ENCODE assay signal across 24 cellular contexts in the genomic region with DNA sequence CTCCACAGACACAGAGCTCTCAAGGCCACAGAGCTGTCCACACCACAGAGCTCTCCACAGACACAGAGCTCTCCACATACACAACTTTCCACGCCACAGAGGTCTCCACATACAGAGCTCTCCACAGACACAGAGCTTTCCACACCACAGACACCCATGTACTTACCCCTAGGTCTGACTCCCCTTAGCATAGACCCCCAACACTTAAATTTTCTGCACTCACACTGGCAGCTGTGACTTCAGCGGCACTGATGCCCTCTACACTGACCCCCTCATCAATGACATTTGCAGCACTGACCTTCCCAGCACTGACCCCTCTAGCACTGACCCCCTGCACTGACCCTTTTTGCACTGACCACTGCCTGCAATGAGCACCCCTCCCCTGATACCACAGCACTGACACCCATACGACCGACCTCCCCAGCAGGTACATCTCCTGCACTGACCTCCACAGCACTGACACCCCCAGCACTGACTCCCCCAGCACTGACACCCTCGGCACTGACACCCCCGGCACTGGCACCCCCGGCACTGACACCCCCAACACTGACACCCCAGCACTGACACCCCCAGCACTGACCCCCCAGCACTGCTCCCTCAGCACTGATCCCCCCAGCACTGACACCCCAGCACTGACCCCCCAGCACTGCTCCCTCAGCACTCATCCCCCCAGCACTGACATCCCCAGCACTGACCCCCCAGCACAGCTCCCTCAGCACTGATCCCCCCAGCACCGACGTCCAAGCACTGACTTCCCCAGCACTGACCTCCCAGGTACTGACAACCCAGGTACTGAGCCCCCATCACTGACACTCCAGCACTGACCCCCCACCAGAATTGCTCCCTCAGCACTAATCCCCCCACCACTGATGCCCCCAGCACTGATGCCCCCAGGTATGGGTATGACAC. TPM values are rescaled to one million over a fixed set of nuclear protein-coding genes. Genes with fewer than 3 reads are reported as not detected.
DNase-seq lines count a peak whose midpoint lies in the region; ATAC-seq and TF ChIP-seq lines count a peak whose summit lies in the region.
"Had no signal": no experiment of that assay in that cellular context is flagged by ENCODE, and none has a peak within 500 bp of the region (broad histone marks: within the 10 kb centered on the region; RNA-seq: fewer than 3 reads in every experiment).

No MANE protein-coding gene starts in this region.

- peak overlapping the region; percentile 55 for H2AK5ac ChIP-seq in mesenchymal stem cell (ENCODE audit: low read length, severe bottlenecking)

- TF ChIP-seq CTCF in testis (IDR thresholded peaks at IDR 0.05): no peak
- no peak for TF ChIP-seq CTCF in RWPE1 (conservative IDR thresholded peaks at IDR 0.05; ENCODE audit: low read depth)

- peak; percentile 42 for DNase-seq in activated CD8-positive, alpha-beta memory T cell treated with anti-CD3 and anti-CD28 coated beads for 24 hours
- DNase-seq in activated CD8-positive, alpha-beta memory T cell treated with anti-CD3 and anti-CD28 coated beads, Interleukin-2, amount 50 U/mL, for 4 hours: no peak
- peak; percentile 23 for DNase-seq in activated CD8-positive, alpha-beta memory T cell treated with anti-CD3 and anti-CD28 coated beads, Interleukin-2, amount 10 ng/mL, durations not matched to agents 7 days and 5 days
- DNase-seq in mesenchymal stem cell (no peak), testis (peak; percentile 10), RWPE1 (ENCODE audit: low spot score) (no peak)
- DNase-seq: activated CD4-positive, alpha-beta T cell treated with anti-CD3 and anti-CD28 coated beads, Interleukin-2, amount 50 U/mL, for 1 hour; activated naive CD4-positive, alpha-beta T cell treated with anti-CD3 and anti-CD28 coated beads for 36 hours; activated T-cell treated with anti-CD3 and anti-CD28 coated beads, Interleukin-2, amount 50 U/mL, for 24 hours; AML-193; amygdala; COR-L47; dermis blood vessel endothelial cell; heart left ventricle; left cardiac atrium; NCI-H1048; NCI-H187 treated with DMSO at 0.1 percent for 48 hours; NCI-H748 treated with DMSO at 0.1 percent for 48 hours; small intestine; stimulated activated CD4-positive, alpha-beta T cell treated with anti-CD3 and anti-CD28 coated beads, Interleukin-2, amount 100 ng/mL, for 48 hours; stimulated activated naive CD4-positive, alpha-beta T cell treated with Interleukin-2 at 50 U/mL for 16 hours; thyroid gland had no signal

- no peak overlapping the region for H3K4ac ChIP-seq in mesenchymal stem cell (ENCODE audit: low read depth in 1 of 2, low read length in 2 of 2)

- no peak overlapping the region for H2BK15ac ChIP-seq in mesenchymal stem cell (ENCODE audit: low read depth, poor library complexity, severe bottlenecking)

- H3K36me3 Mint-ChIP-seq in activated CD8-positive, alpha-beta memory T cell treated with anti-CD3 and anti-CD28 coated beads, Interleukin-2, amount 10 ng/mL, durations not matched to agents 7 days and 5 days: no peaks in the 10 kb centered on the region

- H2BK5ac ChIP-seq in mesenchymal stem cell (ENCODE audit: low read depth, low read length, poor library complexity, severe bottlenecking): no peak overlapping the region

- no peak overlapping the region for H3K9ac ChIP-seq in mesenchymal stem cell (ENCODE audit: low read length)

- H3K14ac ChIP-seq in mesenchymal stem cell (ENCODE audit: low read length in 2 of 2): no peak overlapping the region

- intact Hi-C loops in testis (cut with DNase I; ENCODE audit: low total_unique reads): no loop called here

- H2BK12ac ChIP-seq in mesenchymal stem cell (ENCODE audit: low read length in 2 of 2): no peak overlapping the region

- POLR2A ChIA-PET in RWPE1 (lab: Yijun Ruan, JAX; ENCODE audit: low non-redundant PET): interaction anchor here (0.6 kb wide), 1 partner anchor 482 kb away, joined by 3 read pairs; no protein-coding TSS in a partner anchor

- H3K27me3 Mint-ChIP-seq in activated CD8-positive, alpha-beta memory T cell treated with anti-CD3 and anti-CD28 coated beads, Interleukin-2, amount 10 ng/mL, durations not matched to agents 7 days and 5 days: peaks cover 53% of the 10 kb centered on the region

- no peak overlapping the region for H2AFZ ChIP-seq in mesenchymal stem cell (ENCODE audit: low read depth, low read length)

- no peak overlapping the region for H3K4me3 Mint-ChIP-seq in activated CD8-positive, alpha-beta memory T cell treated with anti-CD3 and anti-CD28 coated beads, Interleukin-2, amount 10 ng/mL, durations not matched to agents 7 days and 5 days
- H3K4me3 Mint-ChIP-seq: activated naive CD4-positive, alpha-beta T cell treated with anti-CD3 and anti-CD28 coated beads for 36 hours; activated T-cell treated with anti-CD3 and anti-CD28 coated beads, Interleukin-2, amount 50 U/mL, for 24 hours had no signal

- no peaks in the 10 kb centered on the region for H3K9me3 ChIP-seq in mesenchymal stem cell (ENCODE audit: control insufficient read depth, low read length)
- H3K9me3 ChIP-seq in testis: no peaks in the 10 kb centered on the region
- H3K9me3 ChIP-seq: heart left ventricle, thyroid gland had no signal

- WGBS in mesenchymal stem cell: 61% methylated on average over 7 of the region's 9 CpGs
- WGBS in testis, 2 donors: 77 to 81% methylated on average over 8 to 9 of the region's 9 CpGs

- H3K36me3 ChIP-seq in mesenchymal stem cell (ENCODE audit: control insufficient read depth in 1 of 2, insufficient read depth in 2 of 2, low read depth in 1 of 2, low read length in 2 of 2) (no peaks in the 10 kb centered on the region), testis (ENCODE audit: low read depth, missing control alignments) (no peaks in the 10 kb centered on the region)
- H3K36me3 ChIP-seq: heart left ventricle, thyroid gland had no signal

- H2BK120ac ChIP-seq in mesenchymal stem cell (ENCODE audit: low read depth, low read length): no peak overlapping the region

- H3K27ac Mint-ChIP-seq in activated CD8-positive, alpha-beta memory T cell treated with anti-CD3 and anti-CD28 coated beads, Interleukin-2, amount 10 ng/mL, durations not matched to agents 7 days and 5 days: no peak overlapping the region
- H3K27ac Mint-ChIP-seq: activated naive CD4-positive, alpha-beta T cell treated with anti-CD3 and anti-CD28 coated beads for 36 hours; activated T-cell treated with anti-CD3 and anti-CD28 coated beads, Interleukin-2, amount 50 U/mL, for 24 hours had no signal

- H3K79me1 ChIP-seq in mesenchymal stem cell (replicated peaks; ENCODE audit: low read length, poor library complexity, severe bottlenecking): no peaks in the 10 kb centered on the region

- H3K4me3 ChIP-seq in mesenchymal stem cell (ENCODE audit: insufficient read depth in 1 of 2, low read depth in 1 of 2, low read length in 2 of 2) (no peak overlapping the region), testis (no peak overlapping the region)
- H3K4me3 ChIP-seq: heart left ventricle, thyroid gland had no signal

- H4K91ac ChIP-seq in mesenchymal stem cell (ENCODE audit: low read length): peak overlapping the region; percentile 27

- H3K18ac ChIP-seq in mesenchymal stem cell (ENCODE audit: low read depth in 1 of 2, low read length in 2 of 2): no peak overlapping the region

- peaks cover 47% of the 10 kb centered on the region for H3K4me1 Mint-ChIP-seq in activated CD8-positive, alpha-beta memory T cell treated with anti-CD3 and anti-CD28 coated beads, Interleukin-2, amount 10 ng/mL, durations not matched to agents 7 days and 5 days

- H3K4me1 ChIP-seq in mesenchymal stem cell (ENCODE audit: control insufficient read depth, insufficient read depth, low read depth, low read length) (peaks cover 3% of the 10 kb centered on the region), testis (no peaks in the 10 kb centered on the region)
- H3K4me1 ChIP-seq: heart left ventricle had no signal

- no peak overlapping the region for H3K23ac ChIP-seq in mesenchymal stem cell (ENCODE audit: low read length in 2 of 2)

- no peak overlapping the region for H3K27ac ChIP-seq in mesenchymal stem cell (ENCODE audit: low read length, poor library complexity, severe bottlenecking)
- H3K27ac ChIP-seq in testis: no peak overlapping the region
- no peak overlapping the region for H3K27ac ChIP-seq in RWPE1
- H3K27ac ChIP-seq: heart left ventricle, thyroid gland had no signal

- H3K27me3 ChIP-seq in mesenchymal stem cell (ENCODE audit: control insufficient read depth in 1 of 2, insufficient read depth in 1 of 2, low read length in 2 of 2) (peaks cover 39 to 45% of the 10 kb centered on the region in 2 experiments), testis (no peaks in the 10 kb centered on the region)
- H3K27me3 ChIP-seq: thyroid gland had no signal

- H4K8ac ChIP-seq in mesenchymal stem cell (ENCODE audit: low read length): no peak overlapping the region

- H3K4me2 ChIP-seq in mesenchymal stem cell (ENCODE audit: low read length, poor library complexity, severe bottlenecking): no peak overlapping the region

- no peak for TF ChIP-seq POLR2A in testis (IDR thresholded peaks at IDR 0.05)

- no peak for ATAC-seq in activated CD8-positive, alpha-beta memory T cell treated with anti-CD3 and anti-CD28 coated beads, Interleukin-2, amount 10 ng/mL, durations not matched to agents 7 days and 5 days
- ATAC-seq in activated CD4-positive, CD25-positive, alpha-beta regulatory T cell treated with anti-CD3 and anti-CD28 coated beads, Interleukin-2, amount 50 U/mL, for 24 hours: no peak
- no peak for ATAC-seq in HG02588 (IDR thresholded peaks at IDR 0.05; ENCODE audit: unreplicated experiment)
- ATAC-seq: heart left ventricle, left cardiac atrium had no signal

- H3K9me3 Mint-ChIP-seq in activated CD8-positive, alpha-beta memory T cell treated with anti-CD3 and anti-CD28 coated beads, Interleukin-2, amount 10 ng/mL, durations not matched to agents 7 days and 5 days (ENCODE audit: low read depth): no peaks in the 10 kb centered on the region
- H3K9me3 Mint-ChIP-seq: activated naive CD4-positive, alpha-beta T cell treated with anti-CD3 and anti-CD28 coated beads for 36 hours; activated T-cell treated with anti-CD3 and anti-CD28 coated beads, Interleukin-2, amount 50 U/mL, for 24 hours had no signal

- CTCF ChIA-PET in activated CD8-positive, alpha-beta memory T cell treated with anti-CD3 and anti-CD28 coated beads, Interleukin-2, amount 10 ng/mL, durations not matched to agents 7 days and 5 days (lab: Charles Lee): interaction anchor here (1.0 to 6.2 kb wide), 5 partner anchors 14 to 709 kb away, joined by 4 to 74 read pairs (median 4); no protein-coding TSS in a partner anchor
- CTCF ChIA-PET in RWPE1 (lab: Yijun Ruan, JAX): interaction anchor here (2.3 kb wide), 1 partner anchor 24 kb away, joined by 6 read pairs; no protein-coding TSS in a partner anchor

RNA-seq across cellular contexts. Expression of a gene that starts 56.5 kb away (rescaled TPM):
- 10 to 100 TPM; 29.3 to 36.7 TPM for total RNA-seq in activated CD8-positive, alpha-beta memory T cell treated with anti-CD3 and anti-CD28 coated beads, Interleukin-2, amount 10 ng/mL, durations not matched to agents 7 days and 5 days
- polyA plus RNA-seq in mesenchymal stem cell (2013, experiment 1 of 2): 8.0 TPM
- polyA plus RNA-seq in mesenchymal stem cell (2013, experiment 2 of 2): 10.8 TPM
- 10 to 100 TPM; 48.3 to 56.6 TPM for total RNA-seq in testis
- polyA plus RNA-seq in testis (ENCODE audit: insufficient read depth, low read depth, low replicate concordance): 77.6 TPM

RNA-seq across cellular contexts. Expression of a gene that starts 56.6 kb away (rescaled TPM):
- total RNA-seq in activated CD8-positive, alpha-beta memory T cell treated with anti-CD3 and anti-CD28 coated beads, Interleukin-2, amount 10 ng/mL, durations not matched to agents 7 days and 5 days: 1 to 10 TPM; 2.0 to 3.3 TPM
- 0.48 TPM for polyA plus RNA-seq in mesenchymal stem cell (2013, experiment 1 of 2)
- 0.27 TPM for polyA plus RNA-seq in mesenchymal stem cell (2013, experiment 2 of 2)
- total RNA-seq in testis: 10 to 100 TPM; 15.4 to 20.4 TPM
- polyA plus RNA-seq in testis (ENCODE audit: insufficient read depth, low read depth, low replicate concordance): 59.4 TPM

Comparison
In these comparisons a context has a peak if more than half of its experiments do, and no peak if none do; other contexts are left out.
1. DNase-seq: peak in activated CD8-positive, alpha-beta memory T cell treated with anti-CD3 and anti-CD28 coated beads for 24 hours (single experiment), activated CD8-positive, alpha-beta memory T cell treated with anti-CD3 and anti-CD28 coated beads, Interleukin-2, amount 10 ng/mL, durations not matched to agents 7 days and 5 days (single experiment) and testis (single experiment); none in activated CD8-positive, alpha-beta memory T cell treated with anti-CD3 and anti-CD28 coated beads, Interleukin-2, amount 50 U/mL, for 4 hours (single experiment), mesenchymal stem cell (single experiment) and RWPE1 (single experiment).